37 cellular contexts compared by ENCODE assay signal in the genomic region with DNA sequence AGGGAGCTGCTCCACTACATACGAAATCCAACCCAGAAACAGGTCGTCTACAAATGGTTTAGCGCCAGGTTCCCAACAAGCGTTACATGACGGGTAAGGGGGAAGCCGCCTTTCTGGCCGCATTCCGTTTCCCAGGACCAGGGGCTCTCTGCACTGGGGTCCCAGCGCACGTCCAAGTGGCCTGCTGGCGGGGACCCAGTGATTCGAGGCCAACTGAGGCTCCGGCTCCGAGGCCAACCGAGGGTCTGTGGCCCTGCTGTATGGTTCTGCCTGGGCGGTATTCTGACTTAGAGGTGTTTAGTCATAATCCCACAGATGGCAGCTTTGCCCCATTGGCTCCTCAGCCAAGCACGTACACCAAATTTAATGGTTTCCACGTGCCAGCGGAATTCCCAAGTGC.
"Had no signal": no experiment of that assay in that cellular context is flagged by ENCODE, and none has a peak within 500 bp of the region (broad histone marks: within the 10 kb centered on the region; RNA-seq: fewer than 3 reads in every experiment).

No MANE protein-coding gene starts in this region.

- H3K27me3 Mint-ChIP-seq: activated B cell treated with CpG ODN at 0.5 μM for 24 hours; activated CD4-positive, alpha-beta memory T cell treated with anti-CD3 and anti-CD28 coated beads for 36 hours; activated CD4-positive, alpha-beta T cell treated with anti-CD3 and anti-CD28 coated beads, Interleukin-2, amount 10 ng/mL, durations not matched to agents 24 days and 14 days; activated CD8-positive, alpha-beta T cell treated with anti-CD3 and anti-CD28 coated beads for 36 hours; activated naive CD8-positive, alpha-beta T cell treated with anti-CD3 and anti-CD28 coated beads for 36 hours; activated T-helper 17 cell treated with anti-CD3 and anti-CD28 coated beads, Interleukin-2, amount 50 U/mL, for 72 hours; central memory CD8-positive, alpha-beta T cell had no signal

- H3K9me3 ChIP-seq: adrenal gland, body of pancreas, breast epithelium had no signal

- H3K4me3 ChIP-seq: adrenal gland, body of pancreas, breast epithelium had no signal

- DNase-seq: activated B cell treated with CpG ODN at 0.5 μM for 24 hours; activated CD4-positive, alpha-beta memory T cell treated with anti-CD3 and anti-CD28 coated beads for 36 hours; activated CD4-positive, alpha-beta T cell treated with anti-CD3 and anti-CD28 coated beads for 4 hours; activated CD4-positive, alpha-beta T cell treated with anti-CD3 and anti-CD28 coated beads, Interleukin-2, amount 10 ng/mL, durations not matched to agents 24 days and 14 days; activated CD4-positive, alpha-beta T cell treated with anti-CD3 and anti-CD28 coated beads, Interleukin-2, amount 50 U/mL, for 1 hour; activated CD4-positive, alpha-beta T cell treated with anti-CD3 and anti-CD28 coated beads, Interleukin-2, amount 50 U/mL, for 4 hours; activated CD4-positive, CD25-positive, alpha-beta regulatory T cell treated with anti-CD3 and anti-CD28 coated beads, Interleukin-2, amount 50 U/mL, for 72 hours; activated CD8-positive, alpha-beta memory T cell treated with anti-CD3 and anti-CD28 coated beads, Interleukin-2, amount 50 U/mL, for 4 hours; activated CD8-positive, alpha-beta T cell treated with anti-CD3 and anti-CD28 coated beads for 36 hours; activated effector memory CD4-positive, alpha-beta T cell treated with anti-CD3 and anti-CD28 coated beads, Interleukin-2, amount 50 U/mL, for 16 hours; activated gamma-delta T cell treated with Interleukin-2 at 50 U/mL for 16 hours; activated naive CD4-positive, alpha-beta T cell; activated naive CD4-positive, alpha-beta T cell treated with anti-CD3 and anti-CD28 coated beads for 36 hours; activated naive CD4-positive, alpha-beta T cell treated with anti-CD3 and anti-CD28 coated beads, Interleukin-2, amount 50 U/mL, for 16 hours; activated naive CD8-positive, alpha-beta T cell treated with anti-CD3 and anti-CD28 coated beads for 36 hours; activated T-cell treated with anti-CD3 and anti-CD28 coated beads for 4 hours; activated T-cell treated with anti-CD3 and anti-CD28 coated beads, Interleukin-2, amount 50 U/mL, for 1 hour; activated T-cell treated with anti-CD3 and anti-CD28 coated beads, Interleukin-2, amount 50 U/mL, for 4 hours; activated T-cell treated with anti-CD3 and anti-CD28 coated beads, Interleukin-2, amount 50 U/mL, for 72 hours; adrenal gland; amniotic stem cell; aorta; body of pancreas; brain microvascular endothelial cell; caudate nucleus; cerebellar nuclear complex; T-helper 1 cell; T-helper 2 cell; T-helper 9 cell had no signal

- H3K27ac ChIP-seq: adrenal gland, body of pancreas, brain microvascular endothelial cell, breast epithelium, VCaP had no signal

- H3K4me1 Mint-ChIP-seq: activated B cell treated with CpG ODN at 0.5 μM for 24 hours; activated CD4-positive, alpha-beta T cell treated with anti-CD3 and anti-CD28 coated beads, Interleukin-2, amount 10 ng/mL, durations not matched to agents 24 days and 14 days; activated naive CD8-positive, alpha-beta T cell treated with anti-CD3 and anti-CD28 coated beads for 36 hours; activated T-helper 17 cell treated with anti-CD3 and anti-CD28 coated beads, Interleukin-2, amount 50 U/mL, for 72 hours; central memory CD8-positive, alpha-beta T cell had no signal

- H3K36me3 Mint-ChIP-seq: activated naive CD4-positive, alpha-beta T cell treated with anti-CD3 and anti-CD28 coated beads, Interleukin-2, amount 50 U/mL, for 72 hours had no signal

- H3K9me3 Mint-ChIP-seq: activated B cell treated with CpG ODN at 0.5 μM for 24 hours; activated CD4-positive, alpha-beta memory T cell treated with anti-CD3 and anti-CD28 coated beads for 36 hours; activated CD4-positive, alpha-beta T cell treated with anti-CD3 and anti-CD28 coated beads, Interleukin-2, amount 10 ng/mL, durations not matched to agents 24 days and 14 days; activated CD8-positive, alpha-beta T cell treated with anti-CD3 and anti-CD28 coated beads for 36 hours; activated naive CD4-positive, alpha-beta T cell treated with anti-CD3 and anti-CD28 coated beads for 36 hours; activated naive CD4-positive, alpha-beta T cell treated with anti-CD3 and anti-CD28 coated beads, Interleukin-2, amount 50 U/mL, for 72 hours; activated naive CD8-positive, alpha-beta T cell treated with anti-CD3 and anti-CD28 coated beads for 36 hours; activated T-cell treated with anti-CD3 and anti-CD28 coated beads, Interleukin-2, amount 50 U/mL, for 4 hours; activated T-cell treated with anti-CD3 and anti-CD28 coated beads, Interleukin-2, amount 50 U/mL, for 72 hours; activated T-helper 1 cell treated with anti-CD3 and anti-CD28 coated beads, Interleukin-12 subunit alpha, Interleukin-12 subunit beta, Interleukin-2, Interleukin-4 antibody, amounts not matched to agents 30 ng/mL and 10 ng/mL and 1 ng/mL, durations not matched to agents 14 hours and 24 hours and 36 hours; activated T-helper 17 cell treated with anti-CD3 and anti-CD28 coated beads, Interleukin-2, amount 50 U/mL, for 72 hours; central memory CD8-positive, alpha-beta T cell; T-helper 1 cell treated with Interleukin-12 subunit alpha and Interleukin-12 subunit beta and Interleukin-4 antibody, amounts not matched to agents 30 μg/mL and 1 μg/mL, for 36 hours; T-helper 2 cell treated with Interferon-gamma antibody and Interleukin-4, amounts not matched to agents 5 μg/mL and 100 μg/mL, for 36 hours had no signal

- ATAC-seq: activated CD8-positive, alpha-beta T cell treated with anti-CD3 and anti-CD28 coated beads for 36 hours; activated naive CD4-positive, alpha-beta T cell treated with anti-CD3 and anti-CD28 coated beads, Interleukin-2, amount 50 U/mL, for 72 hours; activated T-cell treated with anti-CD3 and anti-CD28 coated beads, Interleukin-2, amount 50 U/mL, for 4 hours; activated T-cell treated with anti-CD3 and anti-CD28 coated beads, Interleukin-2, amount 50 U/mL, for 72 hours; activated T-helper 17 cell treated with anti-CD3 and anti-CD28 coated beads, Interleukin-2, amount 50 U/mL, for 72 hours; body of pancreas had no signal

- H3K4me3 Mint-ChIP-seq: activated B cell treated with CpG ODN at 0.5 μM for 24 hours; activated CD4-positive, alpha-beta memory T cell treated with anti-CD3 and anti-CD28 coated beads for 36 hours; activated CD4-positive, alpha-beta T cell treated with anti-CD3 and anti-CD28 coated beads, Interleukin-2, amount 10 ng/mL, durations not matched to agents 24 days and 14 days; activated CD8-positive, alpha-beta T cell treated with anti-CD3 and anti-CD28 coated beads for 36 hours; activated naive CD4-positive, alpha-beta T cell treated with anti-CD3 and anti-CD28 coated beads for 36 hours; activated naive CD8-positive, alpha-beta T cell treated with anti-CD3 and anti-CD28 coated beads for 36 hours; activated T-cell treated with anti-CD3 and anti-CD28 coated beads, Interleukin-2, amount 50 U/mL, for 4 hours; activated T-cell treated with anti-CD3 and anti-CD28 coated beads, Interleukin-2, amount 50 U/mL, for 72 hours; activated T-helper 1 cell treated with anti-CD3 and anti-CD28 coated beads, Interleukin-12 subunit alpha, Interleukin-12 subunit beta, Interleukin-2, Interleukin-4 antibody, amounts not matched to agents 30 ng/mL and 10 ng/mL and 1 ng/mL, durations not matched to agents 14 hours and 24 hours and 36 hours; activated T-helper 17 cell treated with anti-CD3 and anti-CD28 coated beads, Interleukin-2, amount 50 U/mL, for 72 hours; central memory CD8-positive, alpha-beta T cell; T-helper 1 cell treated with Interleukin-12 subunit alpha and Interleukin-12 subunit beta and Interleukin-4 antibody, amounts not matched to agents 30 μg/mL and 1 μg/mL, for 36 hours; T-helper 2 cell treated with Interferon-gamma antibody and Interleukin-4, amounts not matched to agents 5 μg/mL and 100 μg/mL, for 36 hours had no signal

- H3K4me1 ChIP-seq: adrenal gland, breast epithelium had no signal

- H3K27me3 ChIP-seq: adrenal gland, body of pancreas, brain microvascular endothelial cell, breast epithelium had no signal

- H3K36me3 ChIP-seq: adrenal gland, brain microvascular endothelial cell, breast epithelium had no signal

- H3K27ac Mint-ChIP-seq: activated B cell treated with CpG ODN at 0.5 μM for 24 hours; activated CD4-positive, alpha-beta memory T cell treated with anti-CD3 and anti-CD28 coated beads for 36 hours; activated CD4-positive, alpha-beta T cell treated with anti-CD3 and anti-CD28 coated beads, Interleukin-2, amount 10 ng/mL, durations not matched to agents 24 days and 14 days; activated CD8-positive, alpha-beta T cell treated with anti-CD3 and anti-CD28 coated beads for 36 hours; activated naive CD4-positive, alpha-beta T cell treated with anti-CD3 and anti-CD28 coated beads for 36 hours; activated naive CD4-positive, alpha-beta T cell treated with anti-CD3 and anti-CD28 coated beads, Interleukin-2, amount 50 U/mL, for 72 hours; activated naive CD8-positive, alpha-beta T cell treated with anti-CD3 and anti-CD28 coated beads for 36 hours; activated T-cell treated with anti-CD3 and anti-CD28 coated beads, Interleukin-2, amount 50 U/mL, for 72 hours; activated T-helper 1 cell treated with anti-CD3 and anti-CD28 coated beads, Interleukin-12 subunit alpha, Interleukin-12 subunit beta, Interleukin-2, Interleukin-4 antibody, amounts not matched to agents 30 ng/mL and 10 ng/mL and 1 ng/mL, durations not matched to agents 14 hours and 24 hours and 36 hours; activated T-helper 17 cell treated with anti-CD3 and anti-CD28 coated beads, Interleukin-2, amount 50 U/mL, for 72 hours; T-helper 1 cell treated with Interleukin-12 subunit alpha and Interleukin-12 subunit beta and Interleukin-4 antibody, amounts not matched to agents 30 μg/mL and 1 μg/mL, for 36 hours; T-helper 2 cell treated with Interferon-gamma antibody and Interleukin-4, amounts not matched to agents 5 μg/mL and 100 μg/mL, for 36 hours had no signal
